Comparison of ENCODE assay signal across 20 cellular contexts in the genomic region with DNA sequence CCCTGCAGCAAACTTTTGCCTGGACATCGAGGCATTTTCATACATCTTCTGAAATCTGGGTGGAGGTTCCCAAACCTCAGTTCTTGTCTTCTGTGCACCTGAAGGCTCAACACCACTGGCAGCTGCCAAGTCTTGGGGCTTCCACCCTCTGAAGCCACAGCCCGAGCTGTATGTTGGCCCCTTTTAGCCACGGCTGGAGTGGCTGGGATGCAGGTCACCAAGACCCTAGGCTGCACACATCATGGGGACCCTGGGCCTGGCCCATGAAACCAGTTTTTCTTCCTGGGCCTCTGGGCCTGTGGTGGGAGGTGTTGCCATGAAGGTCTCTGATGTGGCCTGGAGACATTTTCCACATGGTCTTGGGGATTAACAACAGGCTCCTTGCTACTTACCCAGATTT.
"Had no signal": no experiment of that assay in that cellular context is flagged by ENCODE, and none has a peak within 500 bp of the region (broad histone marks: within the 10 kb centered on the region; RNA-seq: fewer than 3 reads in every experiment).

No MANE protein-coding gene starts in this region.

- H3K36me3 ChIP-seq: left ventricle myocardium inferior, lower lobe of right lung, neural progenitor cell, prostate gland, right atrium auricular region, sigmoid colon, thoracic aorta, tibial nerve, upper lobe of left lung had no signal

- DNase-seq: cortex of kidney; effector memory CD8-positive, alpha-beta T cell; erythroblast; left cardiac atrium; left ventricle myocardium inferior; lower lobe of right lung; midbrain; naive thymus-derived CD4-positive, alpha-beta T cell; nucleus accumbens; sigmoid colon; stimulated activated CD4-positive, alpha-beta T cell treated with anti-CD3 and anti-CD28 coated beads, Interleukin-4, amount 100 ng/mL, for 4 hours; stimulated activated naive CD8-positive, alpha-beta T cell treated with anti-CD3 and anti-CD28 coated beads, Interleukin-15, Interleukin-2, amounts not matched to agents 100 U/mL and 50 U/mL, for 24 hours had no signal

- H3K27ac Mint-ChIP-seq: effector memory CD8-positive, alpha-beta T cell; nephron; neural progenitor cell; stimulated activated memory B cell treated with anti-CD40 and anti-IgM and Interleukin-4, amounts not matched to agents 10 μg/mL and 1 μg/mL and 100 μg/mL, for 72 hours had no signal

- H3K27me3 ChIP-seq: neural progenitor cell, right atrium auricular region, sigmoid colon, tibial nerve, upper lobe of left lung had no signal

- H3K4me3 Mint-ChIP-seq: effector memory CD8-positive, alpha-beta T cell; nephron; neural progenitor cell; stimulated activated memory B cell treated with anti-CD40 and anti-IgM and Interleukin-4, amounts not matched to agents 10 μg/mL and 1 μg/mL and 100 μg/mL, for 72 hours had no signal

- H3K27me3 Mint-ChIP-seq: effector memory CD8-positive, alpha-beta T cell; stimulated activated memory B cell treated with anti-CD40 and anti-IgM and Interleukin-4, amounts not matched to agents 10 μg/mL and 1 μg/mL and 100 μg/mL, for 72 hours had no signal

- H3K27ac ChIP-seq: left ventricle myocardium inferior, lower lobe of right lung, neural progenitor cell, right atrium auricular region, thoracic aorta, tibial nerve, upper lobe of left lung had no signal

- H3K9me3 ChIP-seq: prostate gland, thoracic aorta had no signal

- H3K4me3 ChIP-seq: left ventricle myocardium inferior, lower lobe of right lung, neural progenitor cell, prostate gland, right atrium auricular region, sigmoid colon, thoracic aorta, tibial nerve, upper lobe of left lung had no signal

- ATAC-seq: effector memory CD8-positive, alpha-beta T cell; left cardiac atrium; lower lobe of right lung; naive thymus-derived CD4-positive, alpha-beta T cell; stimulated activated memory B cell treated with anti-CD40 and anti-IgM and Interleukin-4, amounts not matched to agents 10 μg/mL and 1 μg/mL and 100 μg/mL, for 72 hours; stimulated activated naive CD8-positive, alpha-beta T cell treated with anti-CD3 and anti-CD28 coated beads, Interleukin-15, Interleukin-2, amounts not matched to agents 100 U/mL and 50 U/mL, for 24 hours had no signal

- H3K4me1 ChIP-seq: neural progenitor cell had no signal
